8 cellular contexts compared by ENCODE assay signal in genomic region chr19:892243-892996, GRCh38. TPM values are rescaled to one million over a fixed set of nuclear protein-coding genes. Genes with fewer than 3 reads are reported as not detected.
DNase-seq lines count a peak whose midpoint lies in the region; ATAC-seq and TF ChIP-seq lines count a peak whose summit lies in the region.

No MANE protein-coding gene starts in this region.

- peak overlapping the region; percentile 89 for H2AFZ ChIP-seq in Loucy (ENCODE audit: low read length)

- H3K4me2 ChIP-seq in Loucy (ENCODE audit: low read depth, low read length, poor library complexity, severe bottlenecking), result peak overlapping the region; percentile 98

- no peaks in the 10 kb centered on the region for H3F3A ChIP-seq in Loucy (ENCODE audit: low read depth)

- peak overlapping the region; percentile 82 for H3K9ac ChIP-seq in Loucy (ENCODE audit: low read depth, low read length, poor library complexity, severe bottlenecking)

- peaks cover 14% of the 10 kb centered on the region; the same call in 1 of the 2 replicates for H3K79me2 ChIP-seq in Loucy (ENCODE audit: insufficient read depth, low read length)

- H3K4me1 ChIP-seq in CD4-positive, CD25-positive, alpha-beta regulatory T cell (ENCODE audit: control insufficient read depth, insufficient read depth, low read length, poor library complexity, severe bottlenecking), result peaks cover 19% of the 10 kb centered on the region
- H3K4me1 ChIP-seq in Loucy (ENCODE audit: insufficient read depth, low read length, poor library complexity, severe bottlenecking) (no peaks in the 10 kb centered on the region), vagina (peaks cover 23% of the 10 kb centered on the region)

- no peak for TF ChIP-seq CTCF in GM20000 (IDR thresholded peaks at IDR 0.05; ENCODE audit: extremely low read depth, missing control alignments)
- no peak for TF ChIP-seq CTCF in Loucy (conservative IDR thresholded peaks at IDR 0.05; ENCODE audit: low read length)
- TF ChIP-seq CTCF in vagina (IDR thresholded peaks at IDR 0.05), result no peak

- DNase-seq in CD4-positive, CD25-positive, alpha-beta regulatory T cell, result peak in 1 of 3 donors; percentile 49
- DNase-seq in GM20000 (ENCODE audit: low spot score) (peak; percentile 74), memory B cell (ENCODE audit: low spot score in 2 of 2) (no peak), vagina (ENCODE audit: extremely low spot score in 2 of 2) (no peak), RKO (ENCODE audit: low spot score) (no peak)

- H3K9me3 ChIP-seq in CD4-positive, CD25-positive, alpha-beta regulatory T cell (ENCODE audit: control insufficient read depth in 2 of 2, low read length in 2 of 2), result no peaks in the 10 kb centered on the region
- H3K9me3 ChIP-seq in Loucy (ENCODE audit: insufficient read depth, low read depth, low read length) (no peaks in the 10 kb centered on the region), vagina (no peaks in the 10 kb centered on the region)

- no peak for TF ChIP-seq POLR2A in vagina (IDR thresholded peaks at IDR 0.05)

- ATAC-seq in CD4-positive, CD25-positive, alpha-beta regulatory T cell (ENCODE audit: low read depth in 2 of 2), result peak; percentile 40 to 41
- peak; percentile 31 for ATAC-seq in memory B cell (ENCODE audit: low read depth)
- ATAC-seq in GM21423 (IDR thresholded peaks at IDR 0.05; ENCODE audit: unreplicated experiment), result no peak

- H3K4me3 Mint-ChIP-seq in CD4-positive, CD25-positive, alpha-beta regulatory T cell, result peak overlapping the region; percentile 74 to 93 (median 84)
- H3K4me3 Mint-ChIP-seq in memory B cell, result peak overlapping the region; percentile 87

- peaks cover 3% of the 10 kb centered on the region for H4K20me1 ChIP-seq in Loucy (ENCODE audit: insufficient read depth, low read length, poor library complexity, severe bottlenecking)

- H3K27me3 ChIP-seq in CD4-positive, CD25-positive, alpha-beta regulatory T cell (ENCODE audit: control insufficient read depth, insufficient read depth, low read length), result no peaks in the 10 kb centered on the region
- H3K27me3 ChIP-seq in Loucy (ENCODE audit: insufficient read depth, low read length, poor library complexity, severe bottlenecking) (no peaks in the 10 kb centered on the region), vagina (no peaks in the 10 kb centered on the region)

- H3K36me3 ChIP-seq in CD4-positive, CD25-positive, alpha-beta regulatory T cell (ENCODE audit: control insufficient read depth, insufficient read depth, low read length), result peaks cover 30% of the 10 kb centered on the region
- H3K36me3 ChIP-seq in Loucy (ENCODE audit: insufficient read depth, low read length), result peaks cover 2% of the 10 kb centered on the region; the same call in 1 of the 2 replicates
- peaks cover 0 to 32% of the 10 kb centered on the region in 2 donors for H3K36me3 ChIP-seq in vagina

- peaks cover 4 to 60% (median 14%) of the 10 kb centered on the region in 4 donors for H3K4me1 Mint-ChIP-seq in CD4-positive, CD25-positive, alpha-beta regulatory T cell
- peaks cover 23% of the 10 kb centered on the region for H3K4me1 Mint-ChIP-seq in memory B cell

- H3K27me3 Mint-ChIP-seq in CD4-positive, CD25-positive, alpha-beta regulatory T cell, result peaks cover 5% of the 10 kb centered on the region
- no peaks in the 10 kb centered on the region for H3K27me3 Mint-ChIP-seq in memory B cell

- H3K9me2 ChIP-seq in Loucy (replicated peaks; ENCODE audit: low read depth, low read length), result no peaks in the 10 kb centered on the region

- H3K36me3 Mint-ChIP-seq in CD4-positive, CD25-positive, alpha-beta regulatory T cell, result peaks cover 7% of the 10 kb centered on the region
- H3K36me3 Mint-ChIP-seq in memory B cell, result peaks cover 11% of the 10 kb centered on the region

- intact Hi-C loops in vagina (cut with DNase I), result no loop called here

- peak overlapping the region; percentile 88 for H3K27ac ChIP-seq in CD4-positive, CD25-positive, alpha-beta regulatory T cell (ENCODE audit: insufficient read depth, low read length, poor library complexity, severe bottlenecking)
- H3K27ac ChIP-seq in cingulate gyrus (ENCODE audit: low read depth, low read length) (peak overlapping the region; percentile 100), vagina (peak overlapping the region; percentile 93)

- H3K4me3 ChIP-seq in CD4-positive, CD25-positive, alpha-beta regulatory T cell (ENCODE audit: low read depth, low read length), result peak overlapping the region; percentile 48
- H3K4me3 ChIP-seq in Loucy (ENCODE audit: low read length, poor library complexity, severe bottlenecking) (peak overlapping the region; percentile 83), vagina (peak overlapping the region; percentile 81 to 96)

- H3K27ac Mint-ChIP-seq in CD4-positive, CD25-positive, alpha-beta regulatory T cell, result peak overlapping the region; percentile 62 to 97 (median 66)
- peak overlapping the region; percentile 100 for H3K27ac Mint-ChIP-seq in memory B cell

- no peaks in the 10 kb centered on the region for H3K9me3 Mint-ChIP-seq in CD4-positive, CD25-positive, alpha-beta regulatory T cell
- H3K9me3 Mint-ChIP-seq in memory B cell, result no peaks in the 10 kb centered on the region

RNA-seq across cellular contexts. Expression of gene MED16, which starts 0.6 kb away (rescaled TPM):
- 71.5 TPM for total RNA-seq in CD4-positive, CD25-positive, alpha-beta regulatory T cell
- polyA plus RNA-seq in CD4-positive, CD25-positive, alpha-beta regulatory T cell, result 10 to 100 TPM; 61.9 to 91.7 (median 81.4) TPM
- total RNA-seq in vagina, result 46.9 TPM

RNA-seq across cellular contexts. Expression of gene RNU6-9, which starts 0.9 kb away (rescaled TPM):
- total RNA-seq in CD4-positive, CD25-positive, alpha-beta regulatory T cell, result not detected
- not detected for polyA plus RNA-seq in CD4-positive, CD25-positive, alpha-beta regulatory T cell
- total RNA-seq in vagina, result not detected

RNA-seq across cellular contexts. Expression of gene R3HDM4, which starts 20.6 kb away (rescaled TPM):
- total RNA-seq in CD4-positive, CD25-positive, alpha-beta regulatory T cell, result 266 TPM
- polyA plus RNA-seq in CD4-positive, CD25-positive, alpha-beta regulatory T cell, result 100 to 1,000 TPM; 249 to 283 (median 267) TPM
- 41.3 TPM for total RNA-seq in vagina

RNA-seq across cellular contexts. Expression of gene KISS1R, which starts 24.7 kb away (rescaled TPM):
- 0.86 TPM for total RNA-seq in CD4-positive, CD25-positive, alpha-beta regulatory T cell
- 1 to 10 TPM in 1 of 4 donors, under 1 TPM in 2, not detected in 1; 0.21 to 1.2 (median 0.48) TPM for polyA plus RNA-seq in CD4-positive, CD25-positive, alpha-beta regulatory T cell
- total RNA-seq in vagina, result not detected

RNA-seq across cellular contexts. Expression of gene CFD, which starts 33.0 kb away (rescaled TPM):
- 1.9 TPM for total RNA-seq in CD4-positive, CD25-positive, alpha-beta regulatory T cell
- 1 to 10 TPM; 2.0 to 6.4 (median 2.5) TPM for polyA plus RNA-seq in CD4-positive, CD25-positive, alpha-beta regulatory T cell
- 2,325 TPM for total RNA-seq in vagina
